Comparison of ENCODE assay signal across 9 cellular contexts in the genomic region with DNA sequence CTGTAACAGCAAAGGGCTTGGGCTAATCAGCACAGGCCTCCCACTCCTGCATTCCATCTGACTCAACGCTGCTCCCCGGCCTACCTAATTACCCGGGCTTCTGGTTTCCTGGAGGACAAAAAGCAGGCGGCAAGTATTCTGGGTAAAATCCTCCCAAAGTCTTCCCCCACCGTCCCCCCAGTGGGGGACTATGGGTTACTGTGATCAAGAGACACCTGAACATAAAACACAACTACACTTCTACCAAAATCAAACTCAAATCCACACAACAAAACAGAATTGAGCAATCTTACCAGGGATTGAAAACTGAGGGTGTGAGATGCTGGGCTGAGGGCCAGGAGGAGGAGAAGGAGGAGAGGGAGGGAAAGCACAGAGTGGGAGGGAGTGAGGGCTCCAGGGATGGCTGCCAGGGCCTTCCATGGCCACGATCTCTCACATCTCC. TPM values are rescaled to one million over a fixed set of nuclear protein-coding genes. Genes with fewer than 3 reads are reported as not detected.
DNase-seq lines count a peak whose midpoint lies in the region; ATAC-seq, FAIRE-seq and TF ChIP-seq lines count a peak whose summit lies in the region.
"Had no signal": no experiment of that assay in that cellular context is flagged by ENCODE, and none has a peak within 500 bp of the region (broad histone marks: within the 10 kb centered on the region; RNA-seq: fewer than 3 reads in every experiment).

No MANE protein-coding gene starts in this region.

- no peak overlapping the region for H3K4me3 Mint-ChIP-seq in activated CD8-positive, alpha-beta T cell treated with anti-CD3 and anti-CD28 coated beads for 36 hours
- peak overlapping the region; percentile 84 for H3K4me3 Mint-ChIP-seq in glutamatergic neuron (ENCODE audit: unreplicated experiment)

- no peak overlapping the region for H2BK5ac ChIP-seq in trophoblast cell (ENCODE audit: low read depth, low read length, poor library complexity)

- no peak overlapping the region for H2AK5ac ChIP-seq in trophoblast cell (ENCODE audit: low read length)

- H2BK12ac ChIP-seq in trophoblast cell (ENCODE audit: low read length) = no peak overlapping the region

- H3K9me3 ChIP-seq in trophoblast cell (ENCODE audit: insufficient read depth, low read depth, low read length) = no peaks in the 10 kb centered on the region

- H3K4ac ChIP-seq in trophoblast cell (ENCODE audit: low read depth, low read length) = no peak overlapping the region

- POLR2A ChIA-PET in activated CD8-positive, alpha-beta T cell treated with anti-CD3 and anti-CD28 coated beads for 36 hours (lab: Charles Lee) = interaction anchor here (1.2 kb wide), 1 partner anchor 12 kb away, joined by 3 read pairs; no protein-coding TSS in a partner anchor
- POLR2A ChIA-PET in GM10248 (lab: Yijun Ruan, JAX) = no interaction called here

- peak overlapping the region; percentile 11 for H3K4me2 ChIP-seq in trophoblast cell (ENCODE audit: low read length)

- peak overlapping the region; percentile 40 for H3K27ac Mint-ChIP-seq in activated CD8-positive, alpha-beta T cell treated with anti-CD3 and anti-CD28 coated beads for 36 hours
- peak overlapping the region; percentile 95 for H3K27ac Mint-ChIP-seq in glutamatergic neuron (ENCODE audit: unreplicated experiment)

- no peak for FAIRE-seq in GM12892 (lab: Jason Lieb, UNC)

- H3K23ac ChIP-seq in trophoblast cell (ENCODE audit: low read length) = no peak overlapping the region

- H3K14ac ChIP-seq in trophoblast cell (ENCODE audit: low read length) = no peak overlapping the region

- H4K91ac ChIP-seq in trophoblast cell (ENCODE audit: low read depth, low read length) = peak overlapping the region; percentile 25

- H3K9ac ChIP-seq in trophoblast cell (ENCODE audit: low read length) = no peak overlapping the region

- TF ChIP-seq CTCF in activated CD8-positive, alpha-beta T cell treated with anti-CD3 and anti-CD28 coated beads for 36 hours (IDR thresholded peaks at IDR 0.05) = no peak
- TF ChIP-seq CTCF in glutamatergic neuron (IDR thresholded peaks at IDR 0.05; ENCODE audit: partially characterized antibody, unreplicated experiment) = no peak
- no peak for TF ChIP-seq CTCF in GM10248 (IDR thresholded peaks at IDR 0.05; ENCODE audit: control extremely low read depth, extremely low read depth, low read depth, missing control alignments)

- no peak overlapping the region for H4K8ac ChIP-seq in trophoblast cell (ENCODE audit: low read depth, low read length)

- TF ChIP-seq POLR2A in GM12892 (IDR thresholded peaks at IDR 0.05; ENCODE audit: low read depth, low read length) = no peak

- H3K79me1 ChIP-seq in trophoblast cell (ENCODE audit: low read length) = no peaks in the 10 kb centered on the region

- CTCF ChIA-PET in activated CD8-positive, alpha-beta T cell treated with anti-CD3 and anti-CD28 coated beads for 36 hours (lab: Charles Lee) = no interaction called here
- CTCF ChIA-PET in GM10248 (lab: Yijun Ruan, JAX) = no interaction called here

- H3K4me1 Mint-ChIP-seq in activated CD8-positive, alpha-beta T cell treated with anti-CD3 and anti-CD28 coated beads for 36 hours (ENCODE audit: low read depth) = peaks cover 18% of the 10 kb centered on the region
- peaks cover 19% of the 10 kb centered on the region for H3K4me1 Mint-ChIP-seq in glutamatergic neuron (ENCODE audit: low read depth, unreplicated experiment)

- H4K12ac ChIP-seq in trophoblast cell (ENCODE audit: low read depth, low read length) = no peak overlapping the region

- peaks cover 54 to 64% of the 10 kb centered on the region in 2 experiments for H3K36me3 ChIP-seq in trophoblast cell (ENCODE audit: control insufficient read depth in 1 of 2, insufficient read depth in 2 of 2, low read length in 2 of 2)

- peak overlapping the region; percentile 8 for H3K18ac ChIP-seq in trophoblast cell (ENCODE audit: low read length)

- H3K79me2 ChIP-seq in trophoblast cell (ENCODE audit: control insufficient read depth, insufficient read depth, low read length, poor library complexity) = peaks cover 19% of the 10 kb centered on the region

- no peaks in the 10 kb centered on the region for H3K27me3 ChIP-seq in trophoblast cell (ENCODE audit: insufficient read depth, low read length)

- intact Hi-C loops in activated CD8-positive, alpha-beta T cell treated with anti-CD3 and anti-CD28 coated beads for 36 hours (cut with micrococcal nuclease) = no loop called here

- no peak overlapping the region for H3K4me3 ChIP-seq in trophoblast cell (ENCODE audit: low read depth, low read length)

- peaks cover 33% of the 10 kb centered on the region for H3K36me3 Mint-ChIP-seq in activated CD8-positive, alpha-beta T cell treated with anti-CD3 and anti-CD28 coated beads for 36 hours (ENCODE audit: low read depth)
- H3K36me3 Mint-ChIP-seq in glutamatergic neuron (ENCODE audit: unreplicated experiment) = peaks cover 8% of the 10 kb centered on the region

- no peaks in the 10 kb centered on the region for H3K9me3 Mint-ChIP-seq in activated CD8-positive, alpha-beta T cell treated with anti-CD3 and anti-CD28 coated beads for 36 hours
- H3K9me3 Mint-ChIP-seq in glutamatergic neuron (ENCODE audit: unreplicated experiment) = peaks cover 10% of the 10 kb centered on the region

- H2BK120ac ChIP-seq in trophoblast cell (ENCODE audit: insufficient read depth, low read length, poor library complexity) = no peak overlapping the region

- DNase-seq in EH (ENCODE audit: low read depth) = peak; percentile 89
- DNase-seq in activated CD8-positive, alpha-beta T cell treated with anti-CD3 and anti-CD28 coated beads for 36 hours = no peak
- DNase-seq in glutamatergic neuron = no peak
- peak; percentile 29 for DNase-seq in trophoblast cell
- no peak for DNase-seq in GM12892 (ENCODE audit: insufficient read length)
- no peak for DNase-seq in GM10248 (ENCODE audit: extremely low spot score)
- DNase-seq in stimulated activated CD4-positive, alpha-beta T cell treated with anti-CD3 and anti-CD28 coated beads, Interleukin-15, amount 100 ng/mL, for 24 hours = no peak
- DNase-seq: activated gamma-delta T cell had no signal

- WGBS in trophoblast cell (ENCODE audit: extremely low coverage, insufficient coverage, insufficient read length) = no CpG with 5 or more reads among the region's 6 CpGs

- peaks cover 12 to 13% of the 10 kb centered on the region in 2 experiments for H3K4me1 ChIP-seq in trophoblast cell (ENCODE audit: control insufficient read depth in 1 of 2, insufficient read depth in 2 of 2, low read length in 2 of 2)

- H3K27ac ChIP-seq in trophoblast cell (ENCODE audit: low read depth, low read length) = peak overlapping the region; percentile 42

- no peak for ATAC-seq in activated CD8-positive, alpha-beta T cell treated with anti-CD3 and anti-CD28 coated beads for 36 hours
- no peak for ATAC-seq in GM18519 (IDR thresholded peaks at IDR 0.05; ENCODE audit: low FRiP score, unreplicated experiment)

- H2AFZ ChIP-seq in trophoblast cell (ENCODE audit: insufficient read depth, low read length, poor library complexity) = no peak overlapping the region

- no peaks in the 10 kb centered on the region for H3K27me3 Mint-ChIP-seq in activated CD8-positive, alpha-beta T cell treated with anti-CD3 and anti-CD28 coated beads for 36 hours
- peaks cover 4% of the 10 kb centered on the region for H3K27me3 Mint-ChIP-seq in glutamatergic neuron (ENCODE audit: unreplicated experiment)

RNA-seq across cellular contexts. Expression of a gene that starts 8.9 kb away (rescaled TPM):
- total RNA-seq in activated CD8-positive, alpha-beta T cell treated with anti-CD3 and anti-CD28 coated beads for 36 hours = 10 to 100 TPM; 69.7 to 73.8 TPM
- 35.5 TPM for total RNA-seq in glutamatergic neuron (ENCODE audit: unreplicated experiment)
- 18.3 and 18.9 TPM in 2 replicates for polyA plus RNA-seq in trophoblast cell (2013)
- 20.2 TPM for polyA plus RNA-seq in GM12892 (2012; ENCODE audit: missing spikeins)

RNA-seq across cellular contexts. Expression of a gene that starts 22.4 kb away (rescaled TPM):
- 10 to 100 TPM; 47.7 to 48.0 TPM for total RNA-seq in activated CD8-positive, alpha-beta T cell treated with anti-CD3 and anti-CD28 coated beads for 36 hours
- 182 TPM for total RNA-seq in glutamatergic neuron (ENCODE audit: unreplicated experiment)
- 117 and 119 TPM in 2 replicates for polyA plus RNA-seq in trophoblast cell (2013)
- polyA plus RNA-seq in GM12892 (2012; ENCODE audit: missing spikeins) = 49.5 TPM

RNA-seq across cellular contexts. Expression of a gene that starts 31.9 kb away (rescaled TPM):
- 10 to 100 TPM; 15.8 to 17.8 TPM for total RNA-seq in activated CD8-positive, alpha-beta T cell treated with anti-CD3 and anti-CD28 coated beads for 36 hours
- 162 TPM for total RNA-seq in glutamatergic neuron (ENCODE audit: unreplicated experiment)
- polyA plus RNA-seq in trophoblast cell (2013) = 3.5 TPM in 2 replicates
- polyA plus RNA-seq in GM12892 (2012; ENCODE audit: missing spikeins) = 0.89 TPM

RNA-seq across cellular contexts. Expression of a gene that starts 59.4 kb away (rescaled TPM):
- total RNA-seq in activated CD8-positive, alpha-beta T cell treated with anti-CD3 and anti-CD28 coated beads for 36 hours = 10 to 100 TPM; 41.3 to 45.0 TPM
- 26.0 TPM for total RNA-seq in glutamatergic neuron (ENCODE audit: unreplicated experiment)
- polyA plus RNA-seq in trophoblast cell (2013) = 27.3 and 27.9 TPM in 2 replicates
- polyA plus RNA-seq in GM12892 (2012; ENCODE audit: missing spikeins) = 14.3 TPM

Comparison
In these comparisons a context has a peak if more than half of its experiments do, and no peak if none do; other contexts are left out.
1. DNase-seq: peak in EH (single experiment) and trophoblast cell (2 of 2); none in activated CD8-positive, alpha-beta T cell treated with anti-CD3 and anti-CD28 coated beads for 36 hours (single experiment), glutamatergic neuron (single experiment), GM12892 (single experiment), GM10248 (single experiment) and stimulated activated CD4-positive, alpha-beta T cell treated with anti-CD3 and anti-CD28 coated beads, Interleukin-15, amount 100 ng/mL, for 24 hours (single experiment).